ENCODE assay signal across 8 cellular contexts in the genomic region with DNA sequence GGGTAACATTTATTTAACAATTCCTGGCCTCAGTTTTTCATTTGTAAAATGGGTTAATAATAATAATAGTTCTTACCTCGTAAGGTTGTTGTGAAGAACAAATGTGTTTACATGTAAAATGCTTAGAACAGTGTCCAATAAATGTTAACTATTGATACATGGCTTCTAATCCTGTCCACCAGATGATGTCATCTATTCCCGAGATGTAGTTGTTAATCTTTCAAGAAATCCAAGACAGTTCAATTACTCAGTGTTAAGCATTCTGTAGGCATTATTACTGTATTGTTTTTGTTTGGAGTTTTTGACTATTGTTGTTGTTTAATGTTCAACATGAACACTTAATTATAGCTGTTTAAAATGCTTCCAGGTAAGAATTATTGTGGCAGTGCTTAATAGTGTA.
"Had no signal": no experiment of that assay in that cellular context is flagged by ENCODE, and none has a peak within 500 bp of the region (broad histone marks: within the 10 kb centered on the region; RNA-seq: fewer than 3 reads in every experiment).

No MANE protein-coding gene starts in this region.

- ATAC-seq: GM12878 had no signal

- DNase-seq: GDM1, GF-D8 had no signal

- FAIRE-seq: G401.6, GM12878, GM12891, GM12892, GM18507, GM19239 had no signal

- H3K4me3 ChIP-seq: GM12878 had no signal
